ENCODE assay signal across 17 cellular contexts in genomic region chr18:26908906-26909305, GRCh38. TPM values are rescaled to one million over a fixed set of nuclear protein-coding genes. Genes with fewer than 3 reads are reported as not detected.
DNase-seq lines count a peak whose midpoint lies in the region; TF ChIP-seq lines count a peak whose summit lies in the region.
"Had no signal": no experiment of that assay in that cellular context is flagged by ENCODE, and none has a peak within 500 bp of the region (broad histone marks: within the 10 kb centered on the region; RNA-seq: fewer than 3 reads in every experiment).

No MANE protein-coding gene starts in this region.

- H3K36me3 ChIP-seq in Peyer's patch = no peaks in the 10 kb centered on the region
- H3K36me3 ChIP-seq: BLaER1 had no signal

- no peaks in the 10 kb centered on the region for H3K9me3 ChIP-seq in Peyer's patch
- H3K9me3 ChIP-seq: Caco-2 had no signal

- no peak for TF ChIP-seq POLR2A in Peyer's patch (IDR thresholded peaks at IDR 0.05)

- DNase-seq in Ammon's horn (ENCODE audit: low spot score) (peak; percentile 67), cerebellar cortex (ENCODE audit: low spot score) (peak; percentile 12), putamen (ENCODE audit: low spot score) (peak; percentile 70), NCI-H1694 treated with DMSO at 0.1 percent for 48 hours (lab: John Stamatoyannopoulos, UW) (no peak), Peyer's patch (no peak)
- no peak for DNase-seq in activated naive CD4-positive, alpha-beta T cell treated with Interleukin-2 at 50 U/mL for 16 hours
- DNase-seq: Caco-2; CD8-positive, alpha-beta memory T cell; DND-41; GF-D8; GOT3; H9 had no signal

- peak overlapping the region; percentile 8 for H3K27ac ChIP-seq in layer of hippocampus (ENCODE audit: low read depth, low read length)
- H3K27ac ChIP-seq in Peyer's patch = no peak overlapping the region
- H3K27ac ChIP-seq: 22Rv1, BLaER1 had no signal

- H3K4me1 ChIP-seq in Peyer's patch = no peaks in the 10 kb centered on the region
- H3K4me1 ChIP-seq: Caco-2 had no signal

- TF ChIP-seq CTCF in Peyer's patch (IDR thresholded peaks at IDR 0.05) = no peak

- H3K27me3 ChIP-seq in layer of hippocampus (ENCODE audit: control insufficient read depth, insufficient read depth, low read length) = no peaks in the 10 kb centered on the region
- no peaks in the 10 kb centered on the region for H3K27me3 ChIP-seq in Peyer's patch
- H3K27me3 ChIP-seq: BLaER1 had no signal

- H3K4me3 ChIP-seq in Peyer's patch = no peak overlapping the region
- H3K4me3 ChIP-seq: BLaER1 had no signal

RNA-seq across cellular contexts. Expression of gene AQP4, which starts 43.4 kb away (rescaled TPM):
- 1 to 10 TPM in 1 of 4 donors, not detected in 3; 1.5 TPM for total RNA-seq in Peyer's patch
- total RNA-seq: A673; CD8-positive, alpha-beta memory T cell; HT-29 had no signal

Comparison
In these comparisons a context has a peak if more than half of its experiments do, and no peak if none do; other contexts are left out.
1. DNase-seq: peak in Ammon's horn (single experiment), cerebellar cortex (single experiment) and putamen (single experiment); none in activated naive CD4-positive, alpha-beta T cell treated with Interleukin-2 at 50 U/mL for 16 hours (single experiment), NCI-H1694 treated with DMSO at 0.1 percent for 48 hours (single experiment) and Peyer's patch (0 of 3).